1 cellular context compared by ENCODE assay signal in genomic region chr14:91899213-91899612, GRCh38.
TF ChIP-seq lines count a peak whose summit lies in the region.

No MANE protein-coding gene starts in this region.

TF ChIP-seq in HepG2, 621 proteins besides CTCF, POLR2A, EP300 and RAD21:
- TF ChIP-seq ZNF234 (CRISPR knock-in tag; conservative IDR thresholded peaks at IDR 0.05) (no peak), STAG1 (CRISPR knock-in tag; IDR thresholded peaks at IDR 0.05) (peak; percentile 32; the same call in 1 of the 2 replicates), ZNF337 (CRISPR knock-in tag; IDR thresholded peaks at IDR 0.05; ENCODE audit: borderline replicate concordance, low read depth) (no peak), ZNF496 (CRISPR knock-in tag; IDR thresholded peaks at IDR 0.05; ENCODE audit: insufficient replicate concordance) (no peak), ZNF430 (CRISPR knock-in tag; IDR thresholded peaks at IDR 0.05) (no peak), NKX3-1 (CRISPR knock-in tag; IDR thresholded peaks at IDR 0.05) (no peak), HMGXB3 (CRISPR knock-in tag; IDR thresholded peaks at IDR 0.05; ENCODE audit: borderline replicate concordance) (no peak), GLMP (CRISPR knock-in tag; IDR thresholded peaks at IDR 0.05; ENCODE audit: borderline replicate concordance) (no peak), PAF1 (CRISPR knock-in tag; IDR thresholded peaks at IDR 0.05) (no peak)
TF ChIP-seq in HepG2: peak in this region for 1.
